Comparison of ENCODE assay signal across 1 cellular context in genomic region chr7:34260282-34260681, GRCh38.
TF ChIP-seq lines count a peak whose summit lies in the region.

No MANE protein-coding gene starts in this region.

TF ChIP-seq in A549, 52 proteins besides CTCF, POLR2A, EP300 and RAD21 (continued from another document):
- TF ChIP-seq HMGXB4 (CRISPR knock-in tag; IDR thresholded peaks at IDR 0.05; ENCODE audit: borderline replicate concordance) (no peak), HES2 (IDR thresholded peaks at IDR 0.05) (0 out of 2 replicates have a peak, but pooled peaks have one; percentile 56), CBX8 (IDR thresholded peaks at IDR 0.05) (no peak), MAZ (IDR thresholded peaks at IDR 0.05; ENCODE audit: borderline replicate concordance, low read depth, low read length) (no peak), EHF (CRISPR knock-in tag; IDR thresholded peaks at IDR 0.05) (no peak), HOXA7 (CRISPR knock-in tag; IDR thresholded peaks at IDR 0.05) (no peak), JUN (IDR thresholded peaks at IDR 0.05) (peak in 1 of 2 experiments; percentile 45; a peak in 1 of 5 replicates), CHD4 (IDR thresholded peaks at IDR 0.05; ENCODE audit: borderline replicate concordance) (no peak), CBX2 (IDR thresholded peaks at IDR 0.05; ENCODE audit: borderline replicate concordance, low read depth) (no peak), ESRRA (IDR thresholded peaks at IDR 0.05; ENCODE audit: borderline replicate concordance, low read length) (no peak), NR3C1 (IDR thresholded peaks at IDR 0.05) (no peak), ZC3H11A (IDR thresholded peaks at IDR 0.05) (no peak), FOSB (CRISPR knock-in tag; IDR thresholded peaks at IDR 0.05) (no peak)
